16 cellular contexts compared by ENCODE assay signal in genomic region chr3:140724856-140725812, GRCh38. TPM values are rescaled to one million over a fixed set of nuclear protein-coding genes. Genes with fewer than 3 reads are reported as not detected.
DNase-seq lines count a peak whose midpoint lies in the region; ATAC-seq and TF ChIP-seq lines count a peak whose summit lies in the region.
"Had no signal": no experiment of that assay in that cellular context is flagged by ENCODE, and none has a peak within 500 bp of the region (broad histone marks: within the 10 kb centered on the region; RNA-seq: fewer than 3 reads in every experiment).

No MANE protein-coding gene starts in this region.

- H3K27me3 Mint-ChIP-seq in activated CD8-positive, alpha-beta T cell treated with anti-CD3 and anti-CD28 coated beads for 36 hours: no peaks in the 10 kb centered on the region

- H3K9me3 Mint-ChIP-seq in activated CD8-positive, alpha-beta T cell treated with anti-CD3 and anti-CD28 coated beads for 36 hours: no peaks in the 10 kb centered on the region

- no peak overlapping the region for H3K27ac Mint-ChIP-seq in activated CD8-positive, alpha-beta T cell treated with anti-CD3 and anti-CD28 coated beads for 36 hours
- H3K27ac Mint-ChIP-seq: activated T-helper 17 cell treated with anti-CD3 and anti-CD28 coated beads, Interleukin-2, amount 50 U/mL, for 72 hours; naive thymus-derived CD4-positive, alpha-beta T cell had no signal

- POLR2A ChIA-PET in GM10248 (lab: Yijun Ruan, JAX): interaction anchor here (0.6 kb wide), 1 partner anchor 1944 kb away, joined by 3 read pairs; no protein-coding TSS in a partner anchor
- POLR2A ChIA-PET in activated CD8-positive, alpha-beta T cell treated with anti-CD3 and anti-CD28 coated beads for 36 hours (lab: Charles Lee): no interaction called here

- TF ChIP-seq CTCF in GM10248 (IDR thresholded peaks at IDR 0.05; ENCODE audit: control extremely low read depth, extremely low read depth, low read depth, missing control alignments): no peak
- no peak for TF ChIP-seq CTCF in activated CD8-positive, alpha-beta T cell treated with anti-CD3 and anti-CD28 coated beads for 36 hours (IDR thresholded peaks at IDR 0.05)

- intact Hi-C loops in activated CD8-positive, alpha-beta T cell treated with anti-CD3 and anti-CD28 coated beads for 36 hours (cut with micrococcal nuclease): no loop called here

- no peaks in the 10 kb centered on the region for H3K36me3 Mint-ChIP-seq in activated CD8-positive, alpha-beta T cell treated with anti-CD3 and anti-CD28 coated beads for 36 hours (ENCODE audit: low read depth)
- H3K36me3 Mint-ChIP-seq: naive thymus-derived CD4-positive, alpha-beta T cell had no signal

- ATAC-seq in GM19328 (IDR thresholded peaks at IDR 0.05; ENCODE audit: unreplicated experiment): peak; percentile 41
- peak; percentile 76 for ATAC-seq in HG02678 (IDR thresholded peaks at IDR 0.05; ENCODE audit: unreplicated experiment)
- peak; percentile 61 for ATAC-seq in HG03439 (IDR thresholded peaks at IDR 0.05; ENCODE audit: unreplicated experiment)
- ATAC-seq in activated CD8-positive, alpha-beta T cell treated with anti-CD3 and anti-CD28 coated beads for 36 hours: no peak
- ATAC-seq: activated CD4-positive, CD25-positive, alpha-beta regulatory T cell treated with anti-CD3 and anti-CD28 coated beads, Interleukin-2, amount 50 U/mL, for 24 hours; activated T-helper 17 cell treated with anti-CD3 and anti-CD28 coated beads, Interleukin-2, amount 50 U/mL, for 72 hours; naive thymus-derived CD4-positive, alpha-beta T cell had no signal

- H3K4me1 Mint-ChIP-seq in activated CD8-positive, alpha-beta T cell treated with anti-CD3 and anti-CD28 coated beads for 36 hours (ENCODE audit: low read depth): no peaks in the 10 kb centered on the region
- H3K4me1 Mint-ChIP-seq: activated T-helper 17 cell treated with anti-CD3 and anti-CD28 coated beads, Interleukin-2, amount 50 U/mL, for 72 hours had no signal

- DNase-seq in GM10248 (ENCODE audit: extremely low spot score) (peak; percentile 31), NCI-H345 treated with DMSO at 0.1 percent for 48 hours (lab: John Stamatoyannopoulos, UW; ENCODE audit: unreplicated experiment) (no peak), NCI-H446 (lab: John Stamatoyannopoulos, UW) (no peak), NCI-H524 treated with DMSO at 0.1 percent for 48 hours (lab: John Stamatoyannopoulos, UW) (no peak)
- no peak for DNase-seq in activated CD8-positive, alpha-beta T cell treated with anti-CD3 and anti-CD28 coated beads for 36 hours
- DNase-seq: esophagus squamous epithelium; Kasumi-1; naive thymus-derived CD4-positive, alpha-beta T cell; SJCRH30 had no signal

- no peak overlapping the region for H3K4me3 Mint-ChIP-seq in activated CD8-positive, alpha-beta T cell treated with anti-CD3 and anti-CD28 coated beads for 36 hours
- H3K4me3 Mint-ChIP-seq: activated T-helper 17 cell treated with anti-CD3 and anti-CD28 coated beads, Interleukin-2, amount 50 U/mL, for 72 hours; naive thymus-derived CD4-positive, alpha-beta T cell had no signal

- CTCF ChIA-PET in GM10248 (lab: Yijun Ruan, JAX): interaction anchor here (1.5 to 2.7 kb wide), 2 partner anchors 12 to 50 kb away, joined by 3 to 17 read pairs; no protein-coding TSS in a partner anchor
- CTCF ChIA-PET in activated CD8-positive, alpha-beta T cell treated with anti-CD3 and anti-CD28 coated beads for 36 hours (lab: Charles Lee): no interaction called here

RNA-seq across cellular contexts. Expression of gene TRIM42, which starts 47.3 kb away (rescaled TPM):
- not detected for total RNA-seq in activated CD8-positive, alpha-beta T cell treated with anti-CD3 and anti-CD28 coated beads for 36 hours
- total RNA-seq: activated T-helper 17 cell treated with anti-CD3 and anti-CD28 coated beads, Interleukin-2, amount 50 U/mL, for 72 hours; esophagus squamous epithelium; H1; naive thymus-derived CD4-positive, alpha-beta T cell; NCI-H460; SJCRH30 had no signal
